In the genomic region with DNA sequence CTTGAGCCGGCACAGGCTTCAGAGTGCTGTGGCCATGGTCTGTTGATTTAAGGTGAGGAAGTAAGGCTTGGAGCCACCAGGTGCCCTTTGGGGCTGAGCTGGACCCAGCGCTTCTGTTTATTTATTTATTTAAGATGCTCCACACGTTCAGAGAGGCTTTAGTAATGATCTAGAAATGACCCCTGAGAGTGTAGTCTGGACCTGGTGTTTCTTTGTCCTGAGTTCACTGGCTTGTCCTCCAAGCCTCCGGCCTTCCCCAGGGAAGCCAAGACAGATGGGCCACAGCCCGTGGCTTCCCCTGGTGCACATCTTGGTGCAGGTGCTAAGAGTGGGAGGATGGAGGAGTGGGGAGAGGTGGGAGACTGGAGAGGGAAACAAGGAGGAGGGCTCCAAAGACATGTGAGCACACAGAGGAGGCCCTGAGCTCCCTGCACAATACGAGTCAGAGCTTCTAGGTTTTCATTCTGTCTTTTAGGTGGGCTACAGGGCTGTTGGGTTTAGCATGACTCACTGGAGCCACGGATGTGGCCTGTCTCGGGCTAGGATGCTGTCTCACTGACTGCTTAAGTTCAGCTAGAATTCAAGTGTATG, we compare ENCODE assay signal across 9 cellular contexts. TPM values are rescaled to one million over a fixed set of nuclear protein-coding genes. Genes with fewer than 3 reads are reported as not detected.
DNase-seq lines count a peak whose midpoint lies in the region; ATAC-seq, FAIRE-seq and TF ChIP-seq lines count a peak whose summit lies in the region.
"Had no signal": no experiment of that assay in that cellular context is flagged by ENCODE, and none has a peak within 500 bp of the region (broad histone marks: within the 10 kb centered on the region; RNA-seq: fewer than 3 reads in every experiment).

No MANE protein-coding gene starts in this region.

- no peak for DNase-seq in activated CD4-positive, CD25-positive, alpha-beta regulatory T cell treated with anti-CD3 and anti-CD28 coated beads, Interleukin-2, amount 50 U/mL, for 72 hours
- no peak for DNase-seq in RWPE1 (ENCODE audit: low spot score)
- no peak for DNase-seq in chondrocyte (ENCODE audit: low spot score)
- peak; percentile 59 to 63 for DNase-seq in stimulated activated CD8-positive, alpha-beta memory T cell treated with anti-CD3 and anti-CD28 coated beads, Interleukin-15, amount 100 ng/mL, for 48 hours (ENCODE audit: low read depth in 2 of 2)
- no peak for DNase-seq in KG1 (lab: John Stamatoyannopoulos, UW)
- DNase-seq in RCC 7860 (ENCODE audit: low spot score), result no peak

- peak overlapping the region; percentile 45 for H3K27ac ChIP-seq in RWPE1

- H3K9me3 Mint-ChIP-seq in chondrocyte (ENCODE audit: low read depth), result peaks cover 16% of the 10 kb centered on the region

- H3K4me1 Mint-ChIP-seq in chondrocyte (ENCODE audit: low read depth), result peaks cover 35% of the 10 kb centered on the region

- CTCF ChIA-PET in RWPE1 (lab: Yijun Ruan, JAX), result no interaction called here

- peak overlapping the region; percentile 70 for H3K27ac Mint-ChIP-seq in chondrocyte (ENCODE audit: unreplicated experiment)
- H3K27ac Mint-ChIP-seq: mesothelial cell of epicardium had no signal

- POLR2A ChIA-PET in RWPE1 (lab: Yijun Ruan, JAX; ENCODE audit: low non-redundant PET), result no interaction called here

- no peaks in the 10 kb centered on the region for H3K27me3 Mint-ChIP-seq in chondrocyte (ENCODE audit: low read depth)

- H3K36me3 Mint-ChIP-seq in chondrocyte (ENCODE audit: low read depth), result peaks cover 20% of the 10 kb centered on the region

- no peak for TF ChIP-seq CTCF in RWPE1 (conservative IDR thresholded peaks at IDR 0.05; ENCODE audit: low read depth)
- TF ChIP-seq CTCF in chondrocyte (IDR thresholded peaks at IDR 0.05), result no peak

- peak; percentile 83 to 85 for ATAC-seq in activated CD4-positive, CD25-positive, alpha-beta regulatory T cell treated with anti-CD3 and anti-CD28 coated beads, Interleukin-2, amount 50 U/mL, for 24 hours
- ATAC-seq in GM19467 (IDR thresholded peaks at IDR 0.05; ENCODE audit: unreplicated experiment), result no peak

- no peak overlapping the region for H3K4me3 Mint-ChIP-seq in chondrocyte (ENCODE audit: unreplicated experiment)
- H3K4me3 Mint-ChIP-seq: mesothelial cell of epicardium had no signal

- no peak for FAIRE-seq in RCC 7860 (lab: Jason Lieb, UNC)

RNA-seq across cellular contexts. Expression of a gene that starts 56.9 kb away (rescaled TPM):
- 9.3 to 17.3 TPM (median 13.4 TPM) in 3 replicates for total RNA-seq in chondrocyte

Comparison
In these comparisons a context has a peak if more than half of its experiments do, and no peak if none do; other contexts are left out.
1. DNase-seq: peak in stimulated activated CD8-positive, alpha-beta memory T cell treated with anti-CD3 and anti-CD28 coated beads, Interleukin-15, amount 100 ng/mL, for 48 hours (2 of 2); none in activated CD4-positive, CD25-positive, alpha-beta regulatory T cell treated with anti-CD3 and anti-CD28 coated beads, Interleukin-2, amount 50 U/mL, for 72 hours (single experiment), RWPE1 (single experiment), chondrocyte (single experiment), KG1 (single experiment) and RCC 7860 (single experiment).